Comparison of ENCODE assay signal across 8 cellular contexts in genomic region chr14:39114073-39114838, GRCh38. TPM values are rescaled to one million over a fixed set of nuclear protein-coding genes. Genes with fewer than 3 reads are reported as not detected.
A peak's percentile ranks its signal among the peaks of the same experiment; 100 is the strongest.
DNase-seq lines count a peak whose midpoint lies in the region; ATAC-seq and TF ChIP-seq lines count a peak whose summit lies in the region.

A gene with protein sequence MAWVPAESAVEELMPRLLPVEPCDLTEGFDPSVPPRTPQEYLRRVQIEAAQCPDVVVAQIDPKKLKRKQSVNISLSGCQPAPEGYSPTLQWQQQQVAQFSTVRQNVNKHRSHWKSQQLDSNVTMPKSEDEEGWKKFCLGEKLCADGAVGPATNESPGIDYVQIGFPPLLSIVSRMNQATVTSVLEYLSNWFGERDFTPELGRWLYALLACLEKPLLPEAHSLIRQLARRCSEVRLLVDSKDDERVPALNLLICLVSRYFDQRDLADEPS (plus strand): TSS chr14:39114323. CDS start chr14:39114339, 16 bp downstream.

- H3K9me3 Mint-ChIP-seq in activated naive CD8-positive, alpha-beta T cell treated with anti-CD3 and anti-CD28 coated beads, Interleukin-2, amount 50 U/mL, for 24 hours = no peaks in the 10 kb centered on the region

- DNase-seq in GM12865 (ENCODE audit: low read depth) (peak; percentile 97), NCI-H1417 treated with DMSO at 0.1 percent for 48 hours (lab: John Stamatoyannopoulos, UW) (peak; percentile 89), SW480 (ENCODE audit: low spot score) (peak; percentile 94), cardiac muscle cell (ENCODE audit: low read depth in 1 of 2, low spot score in 1 of 2) (peak; percentile 94 to 97), tibial nerve (ENCODE audit: low spot score in 2 of 2) (peak; percentile 85 to 91)
- DNase-seq in activated naive CD8-positive, alpha-beta T cell treated with anti-CD3 and anti-CD28 coated beads, Interleukin-2, amount 50 U/mL, for 24 hours = peak; percentile 94

- peaks cover 33% of the 10 kb centered on the region for H3K4me1 Mint-ChIP-seq in activated naive CD8-positive, alpha-beta T cell treated with anti-CD3 and anti-CD28 coated beads, Interleukin-2, amount 50 U/mL, for 24 hours

- H3K9me3 ChIP-seq in cardiac muscle cell (ENCODE audit: low read depth) (no peaks in the 10 kb centered on the region), parathyroid adenoma (ENCODE audit: control insufficient read depth, low read length) (no peaks in the 10 kb centered on the region), tibial nerve (no peaks in the 10 kb centered on the region)

- WGBS in tibial nerve, 2 donors = 1% methylated on average over 25 to 40 of the region's 40 CpGs

- peak in 1 of 2 donors; percentile 49 for TF ChIP-seq POLR2A in tibial nerve (IDR thresholded peaks at IDR 0.05)

- peaks cover 10% of the 10 kb centered on the region for H3K36me3 ChIP-seq in cardiac muscle cell
- H3K36me3 ChIP-seq in parathyroid adenoma (ENCODE audit: control insufficient read depth, insufficient read depth, low read length) = no peaks in the 10 kb centered on the region
- peaks cover 0 to 18% (median 2%) of the 10 kb centered on the region in 3 donors for H3K36me3 ChIP-seq in tibial nerve

- H3K4me3 ChIP-seq in GM12865 (ENCODE audit: low read depth, low read length) (peak within 1 kb of the TSS; percentile 99), cardiac muscle cell (peak within 1 kb of the TSS; percentile 75), parathyroid adenoma (ENCODE audit: low read depth, low read length) (peak within 1 kb of the TSS; percentile 90), tibial nerve (peak within 1 kb of the TSS; percentile 65 to 80 (median 78))

- H3K27me3 Mint-ChIP-seq in activated naive CD8-positive, alpha-beta T cell treated with anti-CD3 and anti-CD28 coated beads, Interleukin-2, amount 50 U/mL, for 24 hours = no peaks in the 10 kb centered on the region

- peak; percentile 86 to 89 for TF ChIP-seq EP300 in tibial nerve (IDR thresholded peaks at IDR 0.05)

- H2AFZ ChIP-seq in parathyroid adenoma = peak within 1 kb of the TSS; percentile 89

- H3K4me3 Mint-ChIP-seq in activated naive CD8-positive, alpha-beta T cell treated with anti-CD3 and anti-CD28 coated beads, Interleukin-2, amount 50 U/mL, for 24 hours = peak within 1 kb of the TSS; percentile 91

- H3K4me2 ChIP-seq in parathyroid adenoma (ENCODE audit: low read length) = peak within 1 kb of the TSS; percentile 65

- peak within 1 kb of the TSS; percentile 93 for H3K27ac Mint-ChIP-seq in activated naive CD8-positive, alpha-beta T cell treated with anti-CD3 and anti-CD28 coated beads, Interleukin-2, amount 50 U/mL, for 24 hours

- H3K36me3 Mint-ChIP-seq in activated naive CD8-positive, alpha-beta T cell treated with anti-CD3 and anti-CD28 coated beads, Interleukin-2, amount 50 U/mL, for 24 hours (ENCODE audit: low read depth) = peaks cover 15% of the 10 kb centered on the region

- H3K27me3 ChIP-seq in cardiac muscle cell = no peaks in the 10 kb centered on the region
- H3K27me3 ChIP-seq in parathyroid adenoma (ENCODE audit: control insufficient read depth, insufficient read depth, low read length) = no peaks in the 10 kb centered on the region
- no peaks in the 10 kb centered on the region for H3K27me3 ChIP-seq in tibial nerve

- H3K9ac ChIP-seq in parathyroid adenoma = no peak within 1 kb of the TSS

- H3K4me1 ChIP-seq in cardiac muscle cell (ENCODE audit: low read depth) (peaks cover 7% of the 10 kb centered on the region), parathyroid adenoma (peaks cover 4% of the 10 kb centered on the region), tibial nerve (peaks cover 0 to 16% (median 0%) of the 10 kb centered on the region in 4 donors)

- ATAC-seq in HG02763 (IDR thresholded peaks at IDR 0.05; ENCODE audit: unreplicated experiment) = peak; percentile 94
- ATAC-seq in activated naive CD8-positive, alpha-beta T cell treated with anti-CD3 and anti-CD28 coated beads, Interleukin-2, amount 50 U/mL, for 24 hours = peak; percentile 98

- H3K27ac ChIP-seq in cardiac muscle cell (peak within 1 kb of the TSS; percentile 55), parathyroid adenoma (peak within 1 kb of the TSS; percentile 40), tibial nerve (peak within 1 kb of the TSS; percentile 37 to 88 (median 82))

- peaks cover 5% of the 10 kb centered on the region for H3K79me2 ChIP-seq in parathyroid adenoma

- no peak for TF ChIP-seq CTCF in GM12865 (IDR thresholded peaks at IDR 0.05; ENCODE audit: insufficient read depth, low read depth, low read length, missing control alignments)
- no peak for TF ChIP-seq CTCF in cardiac muscle cell (IDR thresholded peaks at IDR 0.05; ENCODE audit: low read depth, low read length)
- no peak for TF ChIP-seq CTCF in parathyroid adenoma (IDR thresholded peaks at IDR 0.05)
- no peak for TF ChIP-seq CTCF in tibial nerve (IDR thresholded peaks at IDR 0.05)

RNA-seq across cellular contexts. Expression of the gene that starts here (rescaled TPM):
- 26.0 and 34.4 TPM in 2 replicates for total RNA-seq in cardiac muscle cell
- polyA plus RNA-seq in cardiac muscle cell = 27.0 and 32.4 TPM in 2 replicates
- 10 to 100 TPM; 12.0 to 26.1 (median 20.6) TPM for total RNA-seq in tibial nerve

Comparison
In these comparisons a context has a peak if more than half of its experiments do, and no peak if none do; other contexts are left out.
1. Peak in every context shown above with its lines: DNase-seq, ATAC-seq, H3K4me3 ChIP-seq and H3K27ac ChIP-seq.